ENCODE assay signal across 8 cellular contexts in the genomic region with DNA sequence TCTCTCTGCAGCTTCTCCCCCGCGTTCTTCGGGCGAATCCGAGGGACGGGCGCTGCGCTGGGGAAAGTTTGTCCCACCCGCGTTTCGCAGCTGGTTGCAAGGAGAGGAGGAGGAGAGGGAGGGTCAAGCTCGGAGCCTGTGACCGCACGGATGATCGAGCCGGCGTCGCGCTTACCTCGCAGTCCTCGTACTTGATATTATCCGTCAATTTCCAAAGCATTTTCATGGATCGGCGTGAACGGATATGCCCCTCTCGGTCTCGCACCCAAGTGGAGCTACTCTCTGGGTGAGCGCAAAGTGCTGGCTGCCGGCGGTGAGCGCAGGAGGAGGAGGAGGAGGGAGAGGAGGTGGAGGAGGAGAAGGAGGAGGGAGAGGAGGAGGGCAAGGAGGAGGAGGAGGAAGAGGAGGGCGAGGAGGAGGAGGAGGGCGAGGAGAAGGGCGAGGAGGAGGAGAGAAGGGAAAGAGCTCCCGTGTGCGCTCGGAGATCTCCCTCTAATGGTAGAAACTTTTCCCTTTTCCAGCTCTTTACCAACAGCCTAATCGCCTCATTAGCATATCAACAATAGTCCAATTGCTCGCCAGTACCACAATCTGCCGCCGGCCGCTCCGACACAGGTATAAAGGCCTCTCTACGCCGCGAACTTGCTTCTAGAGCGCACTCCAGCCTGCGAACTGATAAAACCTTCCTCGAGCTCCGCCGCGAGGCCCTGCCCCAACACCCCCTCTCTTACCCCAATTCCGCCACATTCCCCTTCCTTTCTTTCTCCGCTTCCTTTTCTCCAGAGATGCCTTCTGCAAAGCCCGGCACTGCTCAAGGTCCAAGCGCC. TPM values are rescaled to one million over a fixed set of nuclear protein-coding genes. Genes with fewer than 3 reads are reported as not detected.
DNase-seq lines count a peak whose midpoint lies in the region; ATAC-seq, FAIRE-seq and TF ChIP-seq lines count a peak whose summit lies in the region.

A gene (minus strand): TSS at position 309 of the 827 bp plus-strand sequence. CDS start 83 bp downstream, at position 226.

- no peak within 1 kb of the TSS for H3K4ac ChIP-seq in H1 (replicated peaks; ENCODE audit: insufficient read length, low read depth, low read length)

- TF ChIP-seq EP300 in H1 (IDR thresholded peaks at IDR 0.05; ENCODE audit: borderline replicate concordance in 1 of 2, low read depth in 2 of 2, low read length in 2 of 2): no peak

- H4K91ac ChIP-seq in H1 (replicated peaks; ENCODE audit: insufficient read length, low read length): no peak within 1 kb of the TSS

- H3K27me3 ChIP-seq in H1 (replicated peaks in 1 of 4; ENCODE audit: control insufficient read depth in 3 of 4, extremely low read depth in 1 of 4, insufficient read depth in 3 of 4, low read length in 3 of 4) (peaks cover 77 to 98% (median 93%) of the 10 kb centered on the region in 4 experiments), psoas muscle (ENCODE audit: insufficient read depth in 3 of 3, low read length in 2 of 3) (peaks cover 0 to 97% (median 74%) of the 10 kb centered on the region in 3 donors)

- CTCF ChIA-PET in H1 (lab: Charles Lee; ENCODE audit: partially characterized antibody): interaction anchor here (0.5 to 21.9 kb wide), 22 partner anchors 8 to 1364 kb away, joined by 3 to 365 read pairs (median 4); no protein-coding TSS in a partner anchor

- H3K4me1 ChIP-seq in H1 (replicated peaks in 1 of 4; ENCODE audit: control insufficient read depth in 3 of 4, insufficient read depth in 4 of 4, low read length in 3 of 4) (peaks cover 6 to 56% (median 37%) of the 10 kb centered on the region in 4 experiments), psoas muscle (peaks cover 21% of the 10 kb centered on the region)

- H4K8ac ChIP-seq in H1 (ENCODE audit: extremely low read depth, insufficient read depth, low read length): peak within 1 kb of the TSS; percentile 4; the same call in 1 of the 2 replicates

- peak within 1 kb of the TSS; percentile 34 for H2BK120ac ChIP-seq in H1 (replicated peaks; ENCODE audit: low read depth, low read length)

- no peak within 1 kb of the TSS for H3K56ac ChIP-seq in H1 (replicated peaks; ENCODE audit: insufficient read length, low read depth, low read length)

- H4K5ac ChIP-seq in H1 (ENCODE audit: insufficient read length, low read depth, low read length): no peak within 1 kb of the TSS

- H3K27ac ChIP-seq in H1 (ENCODE audit: low read depth, low read length) (no peak within 1 kb of the TSS), psoas muscle (no peak within 1 kb of the TSS)

- no peak within 1 kb of the TSS for H3K14ac ChIP-seq in H1 (ENCODE audit: insufficient read length)

- H2AK5ac ChIP-seq in H1 (ENCODE audit: low read depth, low read length): 0 out of 2 replicates have a peak within 1 kb of the TSS, but pooled peaks have one; percentile 25

- no peak within 1 kb of the TSS for H2BK5ac ChIP-seq in H1 (ENCODE audit: low read depth, low read length)

- H3K79me1 ChIP-seq in H1 (ENCODE audit: low read depth, low read length): no peaks in the 10 kb centered on the region

- no peaks in the 10 kb centered on the region for H3K79me2 ChIP-seq in H1 (ENCODE audit: control insufficient read depth in 1 of 2, insufficient read depth in 2 of 2, low read length in 2 of 2)

- TF ChIP-seq POLR2A in H1 (IDR thresholded peaks at IDR 0.05; ENCODE audit: control extremely low read depth in 1 of 2, low read depth in 2 of 2, low read length in 2 of 2): no peak

- peaks cover 13 to 22% of the 10 kb centered on the region in 2 experiments for H4K20me1 ChIP-seq in H1 (replicated peaks in 1 of 2; ENCODE audit: control insufficient read depth in 1 of 2, insufficient read depth in 2 of 2, low read length in 2 of 2)

- peak within 1 kb of the TSS; percentile 89 for H2BK12ac ChIP-seq in H1 (ENCODE audit: low read depth, low read length)

- ATAC-seq in psoas muscle: no peak
- ATAC-seq in left lobe of liver: no peak

- intact Hi-C loops in psoas muscle (cut with DNase I): no loop called here

- no peak within 1 kb of the TSS for H3K9ac ChIP-seq in H1 (replicated peaks in 1 of 4; ENCODE audit: extremely low read depth in 1 of 4, low read depth in 3 of 4, low read length in 3 of 4)

- peak in 2 of 3 experiments; percentile 34 to 59; a peak in 2 of 4 replicates for TF ChIP-seq CTCF in H1 (IDR thresholded peaks at IDR 0.05; ENCODE audit: control extremely low read depth in 1 of 3, insufficient read depth in 1 of 3, low read depth in 1 of 3, low read length in 3 of 3)
- TF ChIP-seq CTCF in psoas muscle (IDR thresholded peaks at IDR 0.05): no peak

- no peak within 1 kb of the TSS for H2AFZ ChIP-seq in H1 (ENCODE audit: low read length)

- H3K9me3 ChIP-seq in H1 (ENCODE audit: insufficient read depth in 2 of 2, low read depth in 1 of 2, low read length in 1 of 2) (no peaks in the 10 kb centered on the region), psoas muscle (no peaks in the 10 kb centered on the region)

- peak; percentile 56 to 65 for TF ChIP-seq RAD21 in H1 (IDR thresholded peaks at IDR 0.05 in 1 of 2, conservative IDR thresholded peaks at IDR 0.05 in 1 of 2; ENCODE audit: low read depth in 2 of 2, low read length in 2 of 2)

- no peak within 1 kb of the TSS for H3K23ac ChIP-seq in H1 (ENCODE audit: insufficient read length)

- WGBS in H1 (ENCODE audit: extremely low coverage in 1 of 2, insufficient coverage in 1 of 2, insufficient read length in 1 of 2, insufficient replicate concordance in 2 of 2, low coverage in 1 of 2, low lambda C conversion rate in 2 of 2, missing lambda C conversion rate in 1 of 2), 2 experiments: 5% methylated on average over 50 of the region's 56 CpGs; no CpG with 5 or more reads in 1 of the 2 experiments
- 2 to 5% (median 4%) methylated on average over 49 to 56 of the region's 56 CpGs for WGBS in psoas muscle, 3 donors

- FAIRE-seq in H1 (lab: Jason Lieb, UNC): peak; percentile 69

- peaks cover 16% of the 10 kb centered on the region; the same call in 1 of the 2 replicates for H3K23me2 ChIP-seq in H1 (ENCODE audit: low read depth, low read length)

- no peaks in the 10 kb centered on the region; a peak in 1 of 8 replicates for H3K36me3 ChIP-seq in H1 (ENCODE audit: control insufficient read depth in 2 of 4, insufficient read depth in 4 of 4, low read length in 3 of 4)
- no peaks in the 10 kb centered on the region for H3K36me3 ChIP-seq in psoas muscle (ENCODE audit: insufficient read depth in 1 of 2, low read depth in 1 of 2)

- H3K4me3 ChIP-seq in H1 (ENCODE audit: extremely low read depth in 1 of 4, insufficient read depth in 2 of 4, low read depth in 3 of 4, low read length in 4 of 4) (peak within 1 kb of the TSS; percentile 22 to 58 (median 47); a peak in 7 of 8 replicates), psoas muscle (peak within 1 kb of the TSS; percentile 76)

- DNase-seq in ELR (ENCODE audit: low read depth) (peak; percentile 90), NCI-H748 treated with DMSO at 0.1 percent for 48 hours (lab: John Stamatoyannopoulos, UW) (peak; percentile 72), H1 (ENCODE audit: low read depth in 1 of 2, low spot score in 2 of 2) (peak in 1 of 2 experiments; percentile 78), psoas muscle (peak in 1 of 2 donors; percentile 35), DMS53 treated with DMSO at 0.1 percent for 48 hours (lab: John Stamatoyannopoulos, UW; ENCODE audit: unreplicated experiment) (no peak), RPMI8226 (no peak), left lobe of liver (ENCODE audit: low spot score) (no peak), 8988T (no peak)

- H2BK20ac ChIP-seq in H1 (ENCODE audit: low read length): peak within 1 kb of the TSS; percentile 57; the same call in 1 of the 2 replicates

- POLR2A ChIA-PET in H1 (lab: Charles Lee; ENCODE audit: partially characterized antibody): interaction anchor here (0.9 to 2.8 kb wide), 10 partner anchors 9 to 342 kb away, joined by 3 to 10 read pairs (median 4); no protein-coding TSS in a partner anchor

- peak within 1 kb of the TSS; percentile 63 for H3K4me2 ChIP-seq in H1 (ENCODE audit: insufficient read depth in 1 of 2, low read depth in 2 of 2, low read length in 2 of 2)

- peak within 1 kb of the TSS; percentile 67; the same call in 1 of the 2 replicates for H2BK15ac ChIP-seq in H1 (ENCODE audit: low read length)

- peak within 1 kb of the TSS; percentile 48; the same call in 1 of the 2 replicates for H3K18ac ChIP-seq in H1 (ENCODE audit: extremely low read depth, low read length)

TF ChIP-seq in H1, 55 proteins besides CTCF, POLR2A, EP300 and RAD21 (continues in another document):
- TF ChIP-seq TCF12 (IDR thresholded peaks at IDR 0.05; ENCODE audit: low read depth, low read length) (0 out of 2 replicates have a peak, but pooled peaks have one; percentile 40), RNF2 (IDR thresholded peaks at IDR 0.05; ENCODE audit: borderline replicate concordance, low read depth, low read length, missing control alignments, poor library complexity, severe bottlenecking) (no peak), HDAC6 (IDR thresholded peaks at IDR 0.05; ENCODE audit: low read depth, low read length) (no peak), TAF7 (optimal IDR thresholded peaks at IDR 0.05; ENCODE audit: borderline replicate concordance, low read depth, low read length) (no peak), ASH2L (IDR thresholded peaks at IDR 0.05; ENCODE audit: low read length) (peak; percentile 42), CREB1 (IDR thresholded peaks at IDR 0.05) (no peak), GTF2F1 (IDR thresholded peaks at IDR 0.05; ENCODE audit: borderline replicate concordance, low read depth, low read length) (no peak), SUZ12 (IDR thresholded peaks at IDR 0.05; ENCODE audit: low read length) (peak; percentile 34; the same call in 1 of the 2 replicates), BACH1 (IDR thresholded peaks at IDR 0.05; ENCODE audit: low read length) (no peak), POU5F1 (IDR thresholded peaks at IDR 0.05; ENCODE audit: low read depth, low read length) (no peak), SIRT6 (IDR thresholded peaks at IDR 0.05; ENCODE audit: low read length) (no peak), EZH2 (IDR thresholded peaks at IDR 0.05; ENCODE audit: low read depth, low read length, severe bottlenecking) (peak; percentile 36), POLR2AphosphoS5 (IDR thresholded peaks at IDR 0.05; ENCODE audit: low read depth, low read length) (no peak)

RNA-seq across cellular contexts. Expression of the gene that starts here (rescaled TPM):
- 0.10 TPM in 1 of 2 replicates, not detected in the other for total RNA-seq in H1 (2021; fragmentation: NEBNext Ultra II Directional; extraction: Animal tissue kit (Norgen Biotek cat#: 25700))
- 0.23 and 0.24 TPM in 2 replicates for polyA plus RNA-seq in H1 (2011; rRNA removed)
- polyA plus RNA-seq in H1 (2011; cell fraction: cytosol; rRNA removed): 0.12 TPM
- polyA plus RNA-seq in H1 (2011; cell fraction: nucleus; rRNA removed): 0.24 TPM
- polyA plus RNA-seq in H1 (2012, experiment 1 of 2): 0.25 to 0.49 TPM (median 0.33 TPM) in 4 replicates
- polyA plus RNA-seq in H1 (2012, experiment 2 of 2): 0.30 TPM
- 0.08 TPM for polyA plus RNA-seq in H1 (2013, experiment 1 of 2)
- polyA plus RNA-seq in H1 (2013, experiment 2 of 2): 0.07 TPM
- 0.41 TPM in 1 of 2 replicates, not detected in the other for polyA minus RNA-seq in H1 (2011; rRNA and poly(A)+ RNA removed)
- 2.3 TPM for polyA minus RNA-seq in H1 (2011; cell fraction: cytosol; rRNA and poly(A)+ RNA removed)
- polyA minus RNA-seq in H1 (2011; cell fraction: nucleus; rRNA and poly(A)+ RNA removed): 1.1 TPM
- total RNA-seq in psoas muscle: under 1 TPM in 1 of 4 donors, not detected in 3; 0.15 TPM
- polyA plus RNA-seq in psoas muscle: under 1 TPM in 1 of 3 donors, not detected in 2; under 0.01 TPM
- total RNA-seq in left lobe of liver: 0.45 TPM

Comparison
In these comparisons a context has a peak if more than half of its experiments do, and no peak if none do; other contexts are left out.
1. DNase-seq: peak in ELR (single experiment) and NCI-H748 treated with DMSO at 0.1 percent for 48 hours (single experiment); none in DMS53 treated with DMSO at 0.1 percent for 48 hours (single experiment), RPMI8226 (single experiment), left lobe of liver (single experiment) and 8988T (single experiment).